Comparison of ENCODE assay signal across 8 cellular contexts in genomic region chr11:45771194-45771941, GRCh38. TPM values are rescaled to one million over a fixed set of nuclear protein-coding genes. Genes with fewer than 3 reads are reported as not detected.
DNase-seq lines count a peak whose midpoint lies in the region; ATAC-seq and TF ChIP-seq lines count a peak whose summit lies in the region.

No MANE protein-coding gene starts in this region.

- peaks cover 12% of the 10 kb centered on the region for H3K27me3 ChIP-seq in kidney epithelial cell (ENCODE audit: control insufficient read depth, insufficient read depth, low read length)

- H3K9me3 Mint-ChIP-seq in WTC11: no peaks in the 10 kb centered on the region
- H3K9me3 Mint-ChIP-seq in central memory CD8-positive, alpha-beta T cell: no peaks in the 10 kb centered on the region

- peak; percentile 92 for TF ChIP-seq CTCF in WTC11 (IDR thresholded peaks at IDR 0.05)
- peak; percentile 88 for TF ChIP-seq CTCF in kidney epithelial cell (IDR thresholded peaks at IDR 0.05; ENCODE audit: insufficient read depth, low read length, poor library complexity, severe bottlenecking)

- H3K36me3 Mint-ChIP-seq in WTC11: no peaks in the 10 kb centered on the region
- H3K36me3 Mint-ChIP-seq in central memory CD8-positive, alpha-beta T cell (ENCODE audit: insufficient read depth): peaks cover 4% of the 10 kb centered on the region

- peak overlapping the region; percentile 35 for H3K4me3 ChIP-seq in kidney epithelial cell (ENCODE audit: low read depth, low read length)

- POLR2A ChIA-PET in WTC11 (lab: Charles Lee): interaction anchor here (1.6 kb wide), 1 partner anchor 116 kb away, joined by 3 read pairs; no protein-coding TSS in a partner anchor

- H3K27me3 Mint-ChIP-seq in WTC11 (ENCODE audit: low read depth): peaks cover 12% of the 10 kb centered on the region
- no peaks in the 10 kb centered on the region for H3K27me3 Mint-ChIP-seq in central memory CD8-positive, alpha-beta T cell

- H3K36me3 ChIP-seq in kidney epithelial cell (ENCODE audit: control insufficient read depth, insufficient read depth, low read length): no peaks in the 10 kb centered on the region

- ATAC-seq in HG02852 (IDR thresholded peaks at IDR 0.05; ENCODE audit: unreplicated experiment) (peak; percentile 56), WTC11 (peak; percentile 63)
- ATAC-seq in central memory CD8-positive, alpha-beta T cell (replicated peaks; ENCODE audit: extremely low read depth, poor library complexity, severe bottlenecking): peak; percentile 77

- no peak overlapping the region for H3K27ac Mint-ChIP-seq in WTC11
- H3K27ac Mint-ChIP-seq in central memory CD8-positive, alpha-beta T cell (ENCODE audit: low read depth): peak overlapping the region; percentile 90

- DNase-seq in NCI-H1417 (lab: John Stamatoyannopoulos, UW) (peak; percentile 55 to 76 (median 57)), NCI-H1417 treated with DMSO at 0.1 percent for 48 hours (lab: John Stamatoyannopoulos, UW) (no peak), NCI-H187 (lab: John Stamatoyannopoulos, UW) (peak; percentile 38 to 91), WTC11 (ENCODE audit: low spot score) (peak; percentile 82), kidney epithelial cell (ENCODE audit: low read depth) (no peak)
- DNase-seq in central memory CD8-positive, alpha-beta T cell (ENCODE audit: low spot score in 2 of 2): peak; percentile 61 to 69
- DNase-seq in stimulated activated CD4-positive, alpha-beta T cell treated with anti-CD3 and anti-CD28 coated beads, Interleukin-15, amount 100 ng/mL, for 24 hours: peak; percentile 82

- peaks cover 2% of the 10 kb centered on the region; the same call in 1 of the 2 replicates for H3K4me1 Mint-ChIP-seq in WTC11
- H3K4me1 Mint-ChIP-seq in central memory CD8-positive, alpha-beta T cell: peaks cover 26% of the 10 kb centered on the region

- H3K4me3 Mint-ChIP-seq in WTC11: peak overlapping the region; percentile 78
- peak overlapping the region; percentile 97 for H3K4me3 Mint-ChIP-seq in central memory CD8-positive, alpha-beta T cell

- CTCF ChIA-PET in WTC11 (lab: Charles Lee): interaction anchor here (0.5 to 4.2 kb wide), 149 partner anchors 9 to 667 kb away, joined by 3 to 184 read pairs (median 5); partner anchors contain the start of genes CHST1, CRY2 and PEX16

TF ChIP-seq in WTC11, 78 proteins besides CTCF, POLR2A, EP300 and RAD21:
- no peak for TF ChIP-seq SMAD4 (CRISPR knock-in tag; IDR thresholded peaks at IDR 0.05)
- no peak for TF ChIP-seq ZBTB21 (CRISPR knock-in tag; IDR thresholded peaks at IDR 0.05; ENCODE audit: borderline replicate concordance)
- no peak for TF ChIP-seq ZBTB43 (CRISPR knock-in tag; IDR thresholded peaks at IDR 0.05)
- TF ChIP-seq NFYB (CRISPR knock-in tag; conservative IDR thresholded peaks at IDR 0.05; ENCODE audit: low read depth): no peak
- TF ChIP-seq ZNF219 (CRISPR knock-in tag; IDR thresholded peaks at IDR 0.05; ENCODE audit: borderline replicate concordance): no peak
- TF ChIP-seq STAT6 (CRISPR knock-in tag; conservative IDR thresholded peaks at IDR 0.05; ENCODE audit: low read depth): no peak

RNA-seq across cellular contexts. Expression of gene SLC35C1, which starts 33.6 kb away (rescaled TPM):
- total RNA-seq in WTC11 (2021) (10.4 to 14.3 TPM (median 12.1 TPM) in 3 replicates), kidney epithelial cell (19.8 and 25.4 TPM in 2 replicates)

Comparison
In these comparisons a context has a peak if more than half of its experiments do, and no peak if none do; other contexts are left out.
1. DNase-seq: peak in NCI-H1417 (3 of 3), NCI-H187 (2 of 2), WTC11 (single experiment), central memory CD8-positive, alpha-beta T cell (2 of 2) and stimulated activated CD4-positive, alpha-beta T cell treated with anti-CD3 and anti-CD28 coated beads, Interleukin-15, amount 100 ng/mL, for 24 hours (single experiment); none in NCI-H1417 treated with DMSO at 0.1 percent for 48 hours (single experiment) and kidney epithelial cell (single experiment).
2. Peak in every context shown above with its lines, with median percentiles within 50 percentile points of each other: ATAC-seq.